1 cellular context compared by ENCODE assay signal in the genomic region with DNA sequence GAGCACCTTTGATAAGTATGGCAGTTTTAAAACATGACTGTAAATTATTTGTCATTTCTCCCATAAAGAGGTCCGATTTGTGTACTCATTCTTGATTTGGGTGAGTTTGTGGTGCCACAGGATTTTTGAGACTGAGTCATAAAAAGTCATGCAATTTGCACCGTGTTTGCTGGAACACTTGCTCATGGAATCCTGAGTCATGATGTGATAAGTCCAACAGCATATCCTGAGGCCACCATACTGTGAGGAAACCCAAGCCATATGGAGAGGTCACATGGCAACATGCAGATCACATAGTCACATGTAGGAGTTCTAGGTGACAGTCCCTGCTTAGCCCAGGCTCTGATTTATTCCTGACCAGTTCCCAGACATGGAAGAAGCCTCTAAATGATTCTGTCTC.
TF ChIP-seq lines count a peak whose summit lies in the region.

No MANE protein-coding gene starts in this region.

TF ChIP-seq in endothelial cell of umbilical vein, 7 proteins besides CTCF, POLR2A, EP300 and RAD21:
- TF ChIP-seq MYC (IDR thresholded peaks at IDR 0.05; ENCODE audit: low read depth, low read length) (no peak), EZH2 (IDR thresholded peaks at IDR 0.05; ENCODE audit: borderline replicate concordance, low read depth, low read length, severe bottlenecking) (no peak), GATA2 (IDR thresholded peaks at IDR 0.05; ENCODE audit: insufficient read depth, insufficient read length, low read depth, low read length) (peak; percentile 46), POLR2AphosphoS5 (IDR thresholded peaks at IDR 0.05; ENCODE audit: insufficient read depth, low read depth, low read length) (no peak), FOS (IDR thresholded peaks at IDR 0.05; ENCODE audit: borderline replicate concordance, insufficient read depth, low read length) (peak; percentile 65), JUN (IDR thresholded peaks at IDR 0.05; ENCODE audit: borderline replicate concordance, insufficient read depth, insufficient read length, low read depth) (no peak)
- TF ChIP-seq, protein P1, sequence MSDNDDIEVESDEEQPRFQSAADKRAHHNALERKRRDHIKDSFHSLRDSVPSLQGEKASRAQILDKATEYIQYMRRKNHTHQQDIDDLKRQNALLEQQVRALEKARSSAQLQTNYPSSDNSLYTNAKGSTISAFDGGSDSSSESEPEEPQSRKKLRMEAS (IDR thresholded peaks at IDR 0.05; ENCODE audit: insufficient read depth, insufficient read length) = no peak
